Comparison of ENCODE assay signal across 19 cellular contexts in the genomic region with DNA sequence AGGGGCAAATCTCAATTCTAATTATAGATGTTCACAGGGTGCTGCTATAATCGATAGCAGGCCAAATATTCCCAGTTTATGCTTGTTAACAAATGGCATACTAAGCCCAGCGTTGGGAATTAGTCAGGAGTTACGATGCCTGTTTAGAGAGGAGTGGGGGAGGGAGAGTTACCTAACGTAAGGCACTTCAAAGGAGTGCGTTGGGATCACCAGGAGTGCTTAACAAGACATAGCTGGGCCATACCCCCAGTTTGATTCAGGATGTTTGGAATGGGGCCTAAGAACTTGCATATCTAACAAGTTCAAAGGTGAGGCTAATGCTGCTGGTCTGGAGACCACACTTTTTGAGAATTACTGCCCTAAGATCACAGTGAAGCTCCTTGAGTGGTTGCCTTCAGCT.
"Had no signal": no experiment of that assay in that cellular context is flagged by ENCODE, and none has a peak within 500 bp of the region (broad histone marks: within the 10 kb centered on the region; RNA-seq: fewer than 3 reads in every experiment).

No MANE protein-coding gene starts in this region.

- H3K27me3 ChIP-seq: colonic mucosa, foreskin keratinocyte, ovary, suprapubic skin, thyroid gland, upper lobe of left lung, vagina had no signal

- DNase-seq: colonic mucosa; dermis blood vessel endothelial cell; erythroblast; kidney glomerular epithelial cell; naive thymus-derived CD4-positive, alpha-beta T cell; nucleus accumbens; ovary; right cardiac atrium; small intestine; stimulated activated CD4-positive, alpha-beta T cell treated with anti-CD3 and anti-CD28 coated beads, Interleukin-12 subunit alpha, Interleukin-12 subunit beta, amount 100 ng/mL, for 4 hours; stimulated activated naive CD4-positive, alpha-beta T cell treated with Interleukin-2 at 50 U/mL for 16 hours; thyroid gland; upper lobe of left lung had no signal

- FAIRE-seq: endothelial cell of umbilical vein, small intestine had no signal

- H3K36me3 ChIP-seq: colonic mucosa, ovary, suprapubic skin, thyroid gland, upper lobe of left lung, vagina had no signal

- ATAC-seq: foreskin keratinocyte; naive thymus-derived CD4-positive, alpha-beta T cell; right cardiac atrium had no signal

- H3K4me3 ChIP-seq: colonic mucosa, ovary, suprapubic skin, thyroid gland, upper lobe of left lung, vagina had no signal

- H3K27ac ChIP-seq: colonic mucosa, foreskin keratinocyte, ovary, suprapubic skin, thyroid gland, upper lobe of left lung, vagina had no signal

- H3K27me3 Mint-ChIP-seq: progenitor cell of endocrine pancreas had no signal

- H3K4me3 Mint-ChIP-seq: naive thymus-derived CD4-positive, alpha-beta T cell; neural crest cell had no signal

- H3K27ac Mint-ChIP-seq: progenitor cell of endocrine pancreas had no signal

- H3K9me3 ChIP-seq: colonic mucosa, ovary, suprapubic skin, thyroid gland, upper lobe of left lung, vagina had no signal

- H3K4me1 ChIP-seq: colonic mucosa, foreskin keratinocyte, thyroid gland, vagina had no signal
